ENCODE assay signal across 16 cellular contexts in the genomic region with DNA sequence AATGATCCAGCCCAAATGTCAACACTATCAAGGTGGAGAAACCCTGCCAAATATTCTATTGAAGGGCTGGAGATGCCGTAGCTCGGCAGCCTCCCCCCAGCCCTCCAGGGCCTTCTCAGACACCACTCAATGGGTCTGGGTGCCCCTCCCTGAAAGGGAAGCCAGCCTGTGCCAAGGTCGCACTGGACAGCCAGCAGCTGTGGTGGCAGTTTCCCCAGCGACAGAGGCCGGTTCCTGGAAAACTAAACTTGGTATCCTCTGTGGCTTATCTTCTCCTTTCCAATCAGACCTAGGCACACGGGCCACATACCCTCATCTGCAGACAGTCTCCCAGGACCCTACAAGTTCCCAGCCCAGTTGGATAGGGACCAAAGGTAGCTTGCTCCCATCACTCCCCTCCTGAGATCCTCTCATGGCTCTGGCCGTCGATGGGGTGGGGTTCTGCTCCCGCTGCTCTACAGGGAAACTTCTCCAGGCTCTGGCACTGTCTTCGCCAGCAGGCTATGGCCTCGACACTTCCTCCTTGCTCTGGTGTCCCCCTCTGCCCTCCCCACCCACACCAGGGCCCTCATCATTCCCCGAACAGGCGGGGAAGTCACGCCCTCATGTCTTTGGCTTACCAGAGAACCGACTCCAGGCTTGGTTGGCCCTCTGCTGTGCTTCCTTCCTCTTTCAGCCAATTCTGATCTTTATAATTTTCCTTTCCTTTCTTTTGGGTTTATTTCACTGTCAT. TPM values are rescaled to one million over a fixed set of nuclear protein-coding genes. Genes with fewer than 3 reads are reported as not detected.
DNase-seq lines count a peak whose midpoint lies in the region; ATAC-seq and TF ChIP-seq lines count a peak whose summit lies in the region.
"Had no signal": no experiment of that assay in that cellular context is flagged by ENCODE, and none has a peak within 500 bp of the region (broad histone marks: within the 10 kb centered on the region; RNA-seq: fewer than 3 reads in every experiment).

No MANE protein-coding gene starts in this region.

- peaks cover 5 to 8% of the 10 kb centered on the region in 2 experiments; a peak in 3 of 5 replicates for H3K9me3 Mint-ChIP-seq in H9

- H2BK120ac ChIP-seq in neuronal stem cell (ENCODE audit: low read depth, low read length), result no peak overlapping the region
- H2BK120ac ChIP-seq in H9 (ENCODE audit: low read depth, low read length, poor library complexity, severe bottlenecking), result no peak overlapping the region

- H3K27ac Mint-ChIP-seq in H9, result no peak overlapping the region
- H3K27ac Mint-ChIP-seq: CD8-positive, alpha-beta memory T cell had no signal

- TF ChIP-seq EP300 in gastroesophageal sphincter (IDR thresholded peaks at IDR 0.05), result no peak

- TF ChIP-seq POLR2A in Peyer's patch (IDR thresholded peaks at IDR 0.05) (no peak), gastroesophageal sphincter (IDR thresholded peaks at IDR 0.05) (no peak)

- H3K4ac ChIP-seq in neuronal stem cell (ENCODE audit: low read length) (no peak overlapping the region), H9 (ENCODE audit: low read depth, low read length) (no peak overlapping the region)

- H3K4me3 ChIP-seq in Peyer's patch, result no peak overlapping the region
- H3K4me3 ChIP-seq in gastroesophageal sphincter, result no peak overlapping the region
- H3K4me3 ChIP-seq in neuronal stem cell (ENCODE audit: low read length in 2 of 2), result no peak overlapping the region
- H3K4me3 ChIP-seq: HAP-1, skin epidermis had no signal

- H3K14ac ChIP-seq in neuronal stem cell (ENCODE audit: low read length) (no peak overlapping the region), H9 (ENCODE audit: insufficient read depth, low read length) (no peak overlapping the region)

- 75 to 78% methylated on average over 5 to 10 of the region's 15 CpGs for WGBS in gastroesophageal sphincter (ENCODE audit: low coverage in 1 of 2), 2 donors
- no CpG with 5 or more reads among the region's 15 CpGs for WGBS in neuronal stem cell (ENCODE audit: extremely low coverage in 2 of 2, insufficient read length in 2 of 2, insufficient replicate concordance in 1 of 2), 2 donors
- no CpG with 5 or more reads among the region's 15 CpGs for WGBS in H9 (ENCODE audit: extremely low coverage, insufficient read length, low lambda C conversion rate)

- H2AK5ac ChIP-seq in neuronal stem cell (ENCODE audit: low read depth, low read length), result no peak overlapping the region
- no peak overlapping the region for H2AK5ac ChIP-seq in H9 (ENCODE audit: insufficient read length, low read length)

- H3K27ac ChIP-seq in Peyer's patch (no peak overlapping the region), gastroesophageal sphincter (no peak overlapping the region), neuronal stem cell (replicated peaks; ENCODE audit: low read length) (no peak overlapping the region), H9 (ENCODE audit: insufficient read length, low read depth, low read length) (no peak overlapping the region)
- H3K27ac ChIP-seq: RWPE1, VCaP had no signal

- H2BK20ac ChIP-seq in H9 (ENCODE audit: low read depth, low read length, poor library complexity, severe bottlenecking), result no peak overlapping the region

- no peak overlapping the region for H4K5ac ChIP-seq in H9 (ENCODE audit: insufficient read length, low read depth, low read length)

- no peaks in the 10 kb centered on the region for H3K36me3 ChIP-seq in Peyer's patch
- H3K36me3 ChIP-seq in gastroesophageal sphincter, result no peaks in the 10 kb centered on the region
- H3K36me3 ChIP-seq in neuronal stem cell (replicated peaks in 1 of 2; ENCODE audit: control insufficient read depth in 2 of 2, insufficient read depth in 2 of 2, low read length in 2 of 2), result no peaks in the 10 kb centered on the region
- H3K36me3 ChIP-seq: HAP-1 had no signal

- peak; percentile 66 for ATAC-seq in gastroesophageal sphincter

- H3K9ac ChIP-seq in neuronal stem cell (ENCODE audit: low read depth, low read length, poor library complexity) (no peak overlapping the region), H9 (ENCODE audit: extremely low read depth, insufficient read length, low read length) (no peak overlapping the region)

- no peak overlapping the region for H3K4me3 Mint-ChIP-seq in H9
- H3K4me3 Mint-ChIP-seq: neural crest cell had no signal

- no peak overlapping the region for H2AFZ ChIP-seq in neuronal stem cell (ENCODE audit: low read length)
- H2AFZ ChIP-seq in H9 (ENCODE audit: low read length), result no peak overlapping the region

- peaks cover 0 to 3% (median 2%) of the 10 kb centered on the region in 3 experiments; a peak in 1 of 7 replicates for H3K36me3 Mint-ChIP-seq in H9 (ENCODE audit: insufficient read depth in 1 of 3, low read depth in 3 of 3)

- no peaks in the 10 kb centered on the region for H3K9me3 ChIP-seq in Peyer's patch
- H3K9me3 ChIP-seq in gastroesophageal sphincter, result peaks cover 0 to 42% (median 0%) of the 10 kb centered on the region in 3 donors
- H3K9me3 ChIP-seq in neuronal stem cell (replicated peaks in 1 of 2; ENCODE audit: control insufficient read depth in 2 of 2, insufficient read depth in 1 of 2, low read depth in 1 of 2, low read length in 2 of 2), result peaks cover 0 to 4% of the 10 kb centered on the region in 2 donors
- no peaks in the 10 kb centered on the region for H3K9me3 ChIP-seq in H9 (ENCODE audit: control insufficient read depth, low read depth, low read length)
- H3K9me3 ChIP-seq: HAP-1 had no signal

- no peaks in the 10 kb centered on the region for H3K23me2 ChIP-seq in H9 (ENCODE audit: insufficient read length, low read depth, low read length, poor library complexity, severe bottlenecking)

- no peaks in the 10 kb centered on the region for H3K79me2 ChIP-seq in H9 (ENCODE audit: insufficient read depth, low read length)

- no peak overlapping the region for H4K8ac ChIP-seq in neuronal stem cell (ENCODE audit: low read depth, low read length)
- H4K8ac ChIP-seq in H9 (replicated peaks; ENCODE audit: insufficient read length, low read depth, low read length), result no peak overlapping the region

- no peak overlapping the region for H3K56ac ChIP-seq in H9 (ENCODE audit: insufficient read length, low read depth, low read length)

- H3K4me1 Mint-ChIP-seq in H9, result peaks cover 0 to 7% of the 10 kb centered on the region in 2 experiments; a peak in 2 of 4 replicates
- H3K4me1 Mint-ChIP-seq: neural crest cell had no signal

- no peaks in the 10 kb centered on the region for H4K20me1 ChIP-seq in H9 (ENCODE audit: control insufficient read depth, insufficient read depth, insufficient read length)

- no peak overlapping the region for H4K91ac ChIP-seq in neuronal stem cell (ENCODE audit: low read depth, low read length, poor library complexity)
- no peak overlapping the region for H4K91ac ChIP-seq in H9 (ENCODE audit: insufficient read length, low read depth, low read length)

- H3K27me3 Mint-ChIP-seq in H9 (ENCODE audit: low read depth), result peaks cover 8% of the 10 kb centered on the region; the same call in 1 of the 2 replicates
- H3K27me3 Mint-ChIP-seq: CD8-positive, alpha-beta memory T cell had no signal

- no peak overlapping the region for H2BK12ac ChIP-seq in neuronal stem cell (ENCODE audit: low read length)
- H2BK12ac ChIP-seq in H9 (ENCODE audit: insufficient read length, low read depth, low read length), result no peak overlapping the region

- no peak overlapping the region for H3T11ph ChIP-seq in H9 (ENCODE audit: low read length)

- H3K4me1 ChIP-seq in Peyer's patch, result no peaks in the 10 kb centered on the region
- no peaks in the 10 kb centered on the region for H3K4me1 ChIP-seq in gastroesophageal sphincter
- H3K4me1 ChIP-seq in neuronal stem cell (ENCODE audit: control insufficient read depth in 2 of 2, insufficient read depth in 1 of 2, low read depth in 1 of 2, low read length in 2 of 2), result no peaks in the 10 kb centered on the region
- H3K4me1 ChIP-seq in H9 (ENCODE audit: insufficient read depth, low read length), result no peaks in the 10 kb centered on the region
- H3K4me1 ChIP-seq: HAP-1 had no signal

- peak; percentile 89 for DNase-seq in GF-D8 (lab: John Stamatoyannopoulos, UW)
- DNase-seq in Peyer's patch, result peak in 2 of 3 donors; percentile 26 to 51
- DNase-seq in neuronal stem cell (ENCODE audit: low spot score), result no peak
- no peak for DNase-seq in NAMALWA (ENCODE audit: low spot score)
- no peak for DNase-seq in HCEC 1CT
- no peak for DNase-seq in OCI-M2 (lab: John Stamatoyannopoulos, UW; ENCODE audit: unreplicated experiment)
- no peak for DNase-seq in H9
- DNase-seq: CD8-positive, alpha-beta memory T cell; NCI-H1436 treated with DMSO at 0.1 percent for 48 hours; NCI-H526 treated with DMSO at 0.1 percent for 48 hours had no signal

- no peaks in the 10 kb centered on the region for H3K79me1 ChIP-seq in neuronal stem cell (ENCODE audit: low read depth, low read length)
- H3K79me1 ChIP-seq in H9 (ENCODE audit: insufficient read depth, low read depth, low read length, poor library complexity, severe bottlenecking), result no peaks in the 10 kb centered on the region

- no peak for TF ChIP-seq CTCF in Peyer's patch (IDR thresholded peaks at IDR 0.05)
- no peak for TF ChIP-seq CTCF in gastroesophageal sphincter (IDR thresholded peaks at IDR 0.05)
- TF ChIP-seq CTCF in H9 (conservative IDR thresholded peaks at IDR 0.05), result no peak

- no peaks in the 10 kb centered on the region for H3K27me3 ChIP-seq in Peyer's patch
- H3K27me3 ChIP-seq in gastroesophageal sphincter, result peaks cover 16% of the 10 kb centered on the region
- H3K27me3 ChIP-seq in neuronal stem cell (ENCODE audit: control insufficient read depth in 3 of 3, insufficient read depth in 3 of 3, low read depth in 1 of 3, low read length in 3 of 3), result no peaks in the 10 kb centered on the region
- H3K27me3 ChIP-seq in H9 (ENCODE audit: insufficient read depth, low read length), result no peaks in the 10 kb centered on the region

- H3K4me2 ChIP-seq in neuronal stem cell (ENCODE audit: insufficient read depth, low read length, poor library complexity, severe bottlenecking) (no peak overlapping the region), H9 (ENCODE audit: insufficient read depth, insufficient read length, low read length) (no peak overlapping the region)

- H2BK15ac ChIP-seq in neuronal stem cell (ENCODE audit: low read length), result no peak overlapping the region
- H2BK15ac ChIP-seq in H9 (ENCODE audit: low read depth, low read length), result no peak overlapping the region

- H3K23ac ChIP-seq in neuronal stem cell (ENCODE audit: low read depth, low read length, poor library complexity) (no peak overlapping the region), H9 (ENCODE audit: insufficient read length, low read depth, low read length) (no peak overlapping the region)

- H2BK5ac ChIP-seq in neuronal stem cell (ENCODE audit: low read length) (peak overlapping the region; percentile 16), H9 (ENCODE audit: insufficient read length, low read length) (no peak overlapping the region)

- H3K18ac ChIP-seq in neuronal stem cell (ENCODE audit: low read length) (no peak overlapping the region), H9 (ENCODE audit: insufficient read length, low read depth, low read length) (no peak overlapping the region)

RNA-seq across cellular contexts. Expression of a gene that starts 18.3 kb away (rescaled TPM):
- total RNA-seq in Peyer's patch (1 to 10 TPM in 2 of 4 donors, under 1 TPM in 1, not detected in 1; 0.18 to 4.1 (median 1.3) TPM), gastroesophageal sphincter (under 1 TPM in 3 of 4 donors, not detected in 1; 0.23 to 0.40 (median 0.25) TPM), H9 (2021) (0.07 and 0.11 TPM in 2 replicates)
- polyA plus RNA-seq in neuronal stem cell (2013, experiment 1 of 2), result 0.13 TPM
- 0.14 TPM for polyA plus RNA-seq in neuronal stem cell (2013, experiment 2 of 2)

Comparison
In these comparisons a context has a peak if more than half of its experiments do, and no peak if none do; other contexts are left out.
1. DNase-seq: peak in GF-D8 (single experiment) and Peyer's patch (2 of 3); none in neuronal stem cell (single experiment), NAMALWA (single experiment), HCEC 1CT (single experiment), OCI-M2 (single experiment) and H9 (single experiment).